Comparison of ENCODE assay signal across 10 cellular contexts in genomic region chr11:110763249-110764011, GRCh38. TPM values are rescaled to one million over a fixed set of nuclear protein-coding genes. Genes with fewer than 3 reads are reported as not detected.
DNase-seq lines count a peak whose midpoint lies in the region; ATAC-seq, FAIRE-seq and TF ChIP-seq lines count a peak whose summit lies in the region.
"Had no signal": no experiment of that assay in that cellular context is flagged by ENCODE, and none has a peak within 500 bp of the region (broad histone marks: within the 10 kb centered on the region; RNA-seq: fewer than 3 reads in every experiment).

No MANE protein-coding gene starts in this region.

- POLR2A ChIA-PET in A673 (lab: Charles Lee; ENCODE audit: low non-redundant PET) (no interaction called here), GM12878 (lab: Charles Lee) (no interaction called here)
- POLR2A ChIA-PET in CD8-positive, alpha-beta T cell (lab: Charles Lee) = no interaction called here

- in situ Hi-C loops in GM12878 (cut with MboI) = no loop called here

- no peak overlapping the region for H3K27ac Mint-ChIP-seq in CD8-positive, alpha-beta T cell
- H3K27ac Mint-ChIP-seq: CD4-positive, alpha-beta memory T cell had no signal

- no peaks in the 10 kb centered on the region for H3K36me3 Mint-ChIP-seq in CD8-positive, alpha-beta T cell
- H3K36me3 Mint-ChIP-seq: CD4-positive, alpha-beta memory T cell had no signal

- no peak overlapping the region for H2AFZ ChIP-seq in GM12878 (ENCODE audit: control insufficient read depth, low read depth, low read length)

- TF ChIP-seq POLR2A in GM12878 (IDR thresholded peaks at IDR 0.05; ENCODE audit: low read depth, low read length) = no peak
- TF ChIP-seq POLR2A in right lobe of liver (IDR thresholded peaks at IDR 0.05) = no peak
- no peak for TF ChIP-seq POLR2A in suprapubic skin (IDR thresholded peaks at IDR 0.05)

- BruUV-seq in A673 (replicated peaks; lab: Mats Ljungman, UMichigan) = no TSS peak
- no TSS peak for BruUV-seq in GM12878 (replicated peaks; lab: Mats Ljungman, UMichigan)

- WGBS in GM12878 (ENCODE audit: insufficient coverage, insufficient replicate concordance, low lambda C conversion rate, missing lambda C conversion rate) = 0% methylated on average over 2 of the region's 2 CpGs
- WGBS in right lobe of liver (ENCODE audit: insufficient coverage, low coverage, low lambda C conversion rate, missing lambda C conversion rate) = 34% methylated on average over 2 of the region's 2 CpGs
- WGBS in small intestine, 3 donors = 25 to 39% (median 30%) methylated on average over 2 of the region's 2 CpGs
- 35% methylated on average over 2 of the region's 2 CpGs for WGBS in suprapubic skin

- H3K4me2 ChIP-seq in GM12878 (ENCODE audit: control insufficient read depth, insufficient read depth) = no peak overlapping the region

- H3K4me1 ChIP-seq in A673 (ENCODE audit: insufficient read depth, low read length, poor library complexity, severe bottlenecking) (peaks cover 18% of the 10 kb centered on the region), GM12878 (ENCODE audit: control insufficient read depth, insufficient read depth, low read length) (no peaks in the 10 kb centered on the region), right lobe of liver (peaks cover 0 to 27% (median 7%) of the 10 kb centered on the region in 4 donors), small intestine (ENCODE audit: control insufficient read depth in 2 of 2, insufficient read depth in 1 of 2, low read depth in 1 of 2, low read length in 1 of 2) (no peaks in the 10 kb centered on the region), suprapubic skin (peaks cover 8% of the 10 kb centered on the region)
- H3K4me1 ChIP-seq in CD8-positive, alpha-beta T cell (ENCODE audit: insufficient read depth, low read length) = no peaks in the 10 kb centered on the region

- peak; percentile 73 for DNase-seq in A673 (ENCODE audit: low spot score)
- DNase-seq in HFF-Myc (ENCODE audit: extremely low read depth, low read depth) = peak; percentile 11
- no peak for DNase-seq in GM12878 (ENCODE audit: low read depth, low spot score)
- DNase-seq in right lobe of liver = peak; percentile 83 to 92 (median 89)
- no peak for DNase-seq in HK-2 (ENCODE audit: unreplicated experiment)
- DNase-seq in small intestine = no peak
- no peak for DNase-seq in CD8-positive, alpha-beta T cell
- DNase-seq in suprapubic skin (ENCODE audit: low spot score in 2 of 2) = no peak
- DNase-seq: CD4-positive, alpha-beta memory T cell had no signal

- no peak for TF ChIP-seq RAD21 in GM12878 (IDR thresholded peaks at IDR 0.05; ENCODE audit: insufficient read depth, low read depth, low read length)

- no peaks in the 10 kb centered on the region for H4K20me1 ChIP-seq in GM12878 (ENCODE audit: control insufficient read depth, insufficient read depth)

- H3K9ac ChIP-seq in GM12878 (ENCODE audit: control insufficient read depth, insufficient read depth, low read length) = no peak overlapping the region

- no peaks in the 10 kb centered on the region for H3K27me3 ChIP-seq in A673 (replicated peaks; ENCODE audit: insufficient read depth, low read depth, low read length, poor library complexity)
- no peaks in the 10 kb centered on the region for H3K27me3 ChIP-seq in GM12878 (replicated peaks in 1 of 2; ENCODE audit: control insufficient read depth in 2 of 2, insufficient read depth in 2 of 2, low read length in 1 of 2)
- no peaks in the 10 kb centered on the region for H3K27me3 ChIP-seq in right lobe of liver
- no peaks in the 10 kb centered on the region for H3K27me3 ChIP-seq in small intestine (ENCODE audit: control insufficient read depth in 2 of 2, insufficient read depth in 2 of 2, low read length in 2 of 2)
- H3K27me3 ChIP-seq in CD8-positive, alpha-beta T cell (ENCODE audit: insufficient read depth, low read length) = no peaks in the 10 kb centered on the region
- H3K27me3 ChIP-seq in suprapubic skin = no peaks in the 10 kb centered on the region
- H3K27me3 ChIP-seq: right atrium auricular region had no signal

- no peaks in the 10 kb centered on the region for H3K4me1 Mint-ChIP-seq in CD8-positive, alpha-beta T cell (ENCODE audit: low read depth)
- H3K4me1 Mint-ChIP-seq: CD4-positive, alpha-beta memory T cell had no signal

- H3K9me3 Mint-ChIP-seq in CD8-positive, alpha-beta T cell = no peaks in the 10 kb centered on the region

- peaks cover 20% of the 10 kb centered on the region for H3K27me3 Mint-ChIP-seq in CD8-positive, alpha-beta T cell (ENCODE audit: low read depth)

- RAD21 ChIA-PET in GM12878 (lab: Charles Lee; ENCODE audit: unreplicated experiment) = no interaction called here

- intact Hi-C loops in A673 (cut with micrococcal nuclease; ENCODE audit: unreplicated experiment) (no loop called here), GM12878 (cut with micrococcal nuclease; ENCODE audit: unreplicated experiment) (no loop called here), right lobe of liver (cut with DNase I) (no loop called here)
- intact Hi-C loops in CD8-positive, alpha-beta T cell (cut with DNase I, micrococcal nuclease) = no loop called here

- ATAC-seq in GM12878 (no peak), right lobe of liver (peak; percentile 93 to 97 (median 96))
- ATAC-seq in CD8-positive, alpha-beta T cell = no peak

- SMC1A ChIA-PET in GM12878 (lab: Charles Lee; ENCODE audit: uncharacterized antibody, unreplicated experiment) = interaction anchor here (1.8 kb wide), 1 partner anchor 11 kb away, joined by 4 read pairs; no protein-coding TSS in a partner anchor

- TF ChIP-seq CTCF in A673 (conservative IDR thresholded peaks at IDR 0.05; ENCODE audit: low read depth, low read length) (no peak), HFF-Myc (IDR thresholded peaks at IDR 0.05; ENCODE audit: low read depth, low read length, missing control alignments) (no peak), GM12878 (IDR thresholded peaks at IDR 0.05 in 2 of 3, conservative IDR thresholded peaks at IDR 0.05 in 1 of 3; ENCODE audit: control insufficient read depth in 2 of 3, extremely low read depth in 1 of 3, insufficient read depth in 1 of 3, low read depth in 3 of 3, low read length in 3 of 3) (no peak), right lobe of liver (IDR thresholded peaks at IDR 0.05) (no peak), suprapubic skin (IDR thresholded peaks at IDR 0.05) (no peak)
- TF ChIP-seq CTCF in CD8-positive, alpha-beta T cell (IDR thresholded peaks at IDR 0.05) = no peak

- no peak for TF ChIP-seq EP300 in GM12878 (IDR thresholded peaks at IDR 0.05; ENCODE audit: borderline replicate concordance in 1 of 2, control insufficient read depth in 1 of 2, low read depth in 2 of 2, low read length in 2 of 2)
- TF ChIP-seq EP300 in suprapubic skin (IDR thresholded peaks at IDR 0.05) = no peak

- H3K36me3 ChIP-seq in A673 (ENCODE audit: insufficient read depth, low read length, poor library complexity, severe bottlenecking) (no peaks in the 10 kb centered on the region), GM12878 (ENCODE audit: control insufficient read depth in 2 of 2, insufficient read depth in 2 of 2, low read length in 1 of 2) (no peaks in the 10 kb centered on the region), right lobe of liver (no peaks in the 10 kb centered on the region), small intestine (ENCODE audit: control insufficient read depth in 2 of 2, insufficient read depth in 2 of 2, low read length in 2 of 2) (no peaks in the 10 kb centered on the region), suprapubic skin (no peaks in the 10 kb centered on the region)
- no peaks in the 10 kb centered on the region for H3K36me3 ChIP-seq in CD8-positive, alpha-beta T cell (ENCODE audit: insufficient read depth, low read length)
- H3K36me3 ChIP-seq: right atrium auricular region had no signal

- no peaks in the 10 kb centered on the region for H3K79me2 ChIP-seq in GM12878 (ENCODE audit: control insufficient read depth, insufficient read depth, low read length)

- no peak for FAIRE-seq in GM12878 (lab: Jason Lieb, UNC)
- FAIRE-seq in small intestine (lab: Jason Lieb, UNC) = no peak

- no peaks in the 10 kb centered on the region for H3K9me3 ChIP-seq in A673 (ENCODE audit: low read depth, low read length, poor library complexity, severe bottlenecking)
- H3K9me3 ChIP-seq in GM12878 (replicated peaks; ENCODE audit: control insufficient read depth, insufficient read depth, low read length) = no peaks in the 10 kb centered on the region
- no peaks in the 10 kb centered on the region for H3K9me3 ChIP-seq in right lobe of liver
- no peaks in the 10 kb centered on the region for H3K9me3 ChIP-seq in small intestine (ENCODE audit: control insufficient read depth, low read depth)
- no peaks in the 10 kb centered on the region for H3K9me3 ChIP-seq in CD8-positive, alpha-beta T cell (ENCODE audit: low read length)
- H3K9me3 ChIP-seq in suprapubic skin = no peaks in the 10 kb centered on the region
- H3K9me3 ChIP-seq: right atrium auricular region had no signal

- CTCF ChIA-PET in A673 (lab: Charles Lee) = no interaction called here
- CTCF ChIA-PET in GM12878 (lab: Yijun Ruan, JAX) = interaction anchor here (1.2 kb wide), 1 partner anchor 48 kb away, joined by 3 read pairs; no protein-coding TSS in a partner anchor
- CTCF ChIA-PET in CD8-positive, alpha-beta T cell (lab: Charles Lee) = no interaction called here

- H3K27ac ChIP-seq in A673 (ENCODE audit: low read depth, low read length, poor library complexity, severe bottlenecking) (peak overlapping the region; percentile 12), GM12878 (ENCODE audit: control insufficient read depth, insufficient read depth) (no peak overlapping the region), right lobe of liver (peak overlapping the region; percentile 20 to 79 (median 48)), small intestine (ENCODE audit: low read depth in 1 of 2, low read length in 1 of 2) (no peak overlapping the region), suprapubic skin (no peak overlapping the region)
- no peak overlapping the region for H3K27ac ChIP-seq in CD8-positive, alpha-beta T cell (ENCODE audit: low read depth, low read length)
- H3K27ac ChIP-seq: right atrium auricular region had no signal

- H3K4me3 ChIP-seq in A673 (ENCODE audit: low read depth, low read length, poor library complexity, severe bottlenecking) (no peak overlapping the region), HFF-Myc (replicated peaks; ENCODE audit: low read depth, low read length) (no peak overlapping the region), GM12878 (no peak overlapping the region), right lobe of liver (no peak overlapping the region), small intestine (ENCODE audit: low read depth in 1 of 2, low read length in 2 of 2) (no peak overlapping the region), suprapubic skin (no peak overlapping the region)
- no peak overlapping the region for H3K4me3 ChIP-seq in CD8-positive, alpha-beta T cell (ENCODE audit: low read depth, low read length)
- H3K4me3 ChIP-seq: right atrium auricular region had no signal

- no peak overlapping the region for H3K4me3 Mint-ChIP-seq in CD8-positive, alpha-beta T cell
- H3K4me3 Mint-ChIP-seq: CD4-positive, alpha-beta memory T cell had no signal

RNA-seq across cellular contexts. Expression of gene ARHGAP20, which starts 51.2 kb away (rescaled TPM):
- total RNA-seq in A673 (2021) (7.9 and 8.4 TPM in 2 replicates), GM12878 (2014; rRNA removed) (under 0.01 TPM in 1 of 2 replicates, not detected in the other), GM12878 (2014; rRNA removed; fragmentation: Illumina TruSeq; extraction: Trizol) (not detected in 2 replicates), GM12878 (2021) (not detected in 2 replicates), right lobe of liver (1 to 10 TPM in 2 of 6 experiments, under 1 TPM in 4; 0.68 to 1.6 (median 0.98) TPM), suprapubic skin (1 to 10 TPM; 1.2 to 2.1 (median 1.7) TPM)
- not detected in 2 replicates for total RNA-seq in GM12878 (2013; cell fraction: nucleolus; rRNA removed)
- not detected for polyA plus RNA-seq in GM12878 (2011; ENCODE audit: low read depth)
- polyA plus RNA-seq in GM12878 (2011; rRNA removed) (not detected in 2 replicates), GM12878 (2014; fragmentation: Illumina TruSeq; extraction: Trizol) (0.01 TPM in 1 of 2 replicates, not detected in the other), GM12878 (2014; fragmentation: Nextera tagmentation; extraction: Ambion mirVana) (not detected), GM12878 (2014; rRNA removed) (not detected in 2 replicates), GM12878 (2016; fragmentation: Nextera tagmentation; extraction: Ambion mirVana) (not detected), small intestine (1 to 10 TPM in 1 of 3 donors, under 1 TPM in 1, not detected in 1; 0.54 to 1.1 TPM)
- polyA plus RNA-seq in GM12878 (2011; cell fraction: cytosol; rRNA removed) = not detected in 2 replicates
- not detected in 2 replicates for polyA plus RNA-seq in GM12878 (2011; cell fraction: nucleus; rRNA removed)
- 0.03 TPM in 1 of 2 replicates, not detected in the other for polyA plus RNA-seq in GM12878 (2012)
- polyA minus RNA-seq in GM12878 (2011; rRNA and poly(A)+ RNA removed) = not detected in 2 replicates
- polyA minus RNA-seq in GM12878 (2011; cell fraction: cytosol; rRNA and poly(A)+ RNA removed) = not detected in 2 replicates
- polyA minus RNA-seq in GM12878 (2011; cell fraction: nucleus; rRNA and poly(A)+ RNA removed) = not detected in 2 replicates
- total RNA-seq in CD8-positive, alpha-beta T cell = under 1 TPM in 1 of 2 experiments, not detected in 1; 0.06 TPM

Comparison
In these comparisons a context has a peak if more than half of its experiments do, and no peak if none do; other contexts are left out.
1. DNase-seq: peak in A673 (single experiment), HFF-Myc (single experiment) and right lobe of liver (3 of 3); none in GM12878 (single experiment), HK-2 (single experiment), small intestine (single experiment), CD8-positive, alpha-beta T cell (0 of 7) and suprapubic skin (0 of 2).
2. H3K27ac ChIP-seq: peak in A673 (single experiment) and right lobe of liver (3 of 3); none in GM12878 (single experiment), small intestine (0 of 2), CD8-positive, alpha-beta T cell (single experiment) and suprapubic skin (single experiment).
3. ATAC-seq: peak in right lobe of liver (4 of 4); none in GM12878 (single experiment) and CD8-positive, alpha-beta T cell (single experiment).